ENCODE assay signal across 17 cellular contexts in the genomic region with DNA sequence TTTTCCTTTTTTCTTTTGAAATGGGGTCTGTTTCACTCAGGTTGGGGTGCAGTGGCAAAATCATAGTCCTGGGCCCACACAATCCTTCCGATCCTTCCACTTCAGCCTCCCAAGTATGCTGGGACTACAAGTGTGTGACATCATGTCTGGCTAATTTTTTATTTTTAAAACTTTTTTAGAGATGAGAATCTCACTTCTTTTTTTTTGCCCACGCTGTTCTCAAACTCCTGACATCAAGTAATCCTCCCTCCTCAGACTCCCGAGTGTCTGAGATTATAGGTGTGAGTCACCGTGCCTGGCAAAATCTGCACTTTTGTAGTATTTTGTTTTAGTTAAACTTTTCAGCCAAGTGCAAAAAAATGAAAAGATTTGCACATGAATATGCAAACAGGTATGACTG.
DNase-seq lines count a peak whose midpoint lies in the region; ATAC-seq and TF ChIP-seq lines count a peak whose summit lies in the region.
"Had no signal": no experiment of that assay in that cellular context is flagged by ENCODE, and none has a peak within 500 bp of the region (broad histone marks: within the 10 kb centered on the region; RNA-seq: fewer than 3 reads in every experiment).

No MANE protein-coding gene starts in this region.

- peaks cover 46% of the 10 kb centered on the region for H3K4me1 Mint-ChIP-seq in dendritic cell treated with granulocyte-macrophage colony-stimulating factor and Interleukin-4, amounts not matched to agents 40 ng/mL and 50 ng/mL, for 4 days (ENCODE audit: low read depth)
- H3K4me1 Mint-ChIP-seq in osteocyte (ENCODE audit: unreplicated experiment) = peaks cover 49% of the 10 kb centered on the region
- peaks cover 16% of the 10 kb centered on the region for H3K4me1 Mint-ChIP-seq in activated CD4-positive, alpha-beta T cell treated with anti-CD3 and anti-CD28 coated beads, Interleukin-2, amount 10 ng/mL, durations not matched to agents 24 days and 14 days
- H3K4me1 Mint-ChIP-seq: IgD-negative memory B cell; stimulated activated naive B cell treated with anti-CD40 and anti-IgM and Interleukin-4, amounts not matched to agents 10 μg/mL and 1 μg/mL and 100 μg/mL, for 72 hours had no signal

- no peak for ATAC-seq in HG02885 (IDR thresholded peaks at IDR 0.05; ENCODE audit: poor library complexity, unreplicated experiment)
- ATAC-seq: activated CD4-positive, alpha-beta T cell treated with anti-CD3 and anti-CD28 coated beads for 36 hours had no signal

- H3K27me3 Mint-ChIP-seq in dendritic cell treated with granulocyte-macrophage colony-stimulating factor and Interleukin-4, amounts not matched to agents 40 ng/mL and 50 ng/mL, for 4 days = no peaks in the 10 kb centered on the region
- H3K27me3 Mint-ChIP-seq in osteocyte (ENCODE audit: unreplicated experiment) = no peaks in the 10 kb centered on the region
- H3K27me3 Mint-ChIP-seq in activated CD4-positive, alpha-beta T cell treated with anti-CD3 and anti-CD28 coated beads, Interleukin-2, amount 10 ng/mL, durations not matched to agents 24 days and 14 days = no peaks in the 10 kb centered on the region
- H3K27me3 Mint-ChIP-seq: activated CD4-positive, alpha-beta T cell treated with anti-CD3 and anti-CD28 coated beads for 36 hours; IgD-negative memory B cell; stimulated activated naive B cell treated with anti-CD40 and anti-IgM and Interleukin-4, amounts not matched to agents 10 μg/mL and 1 μg/mL and 100 μg/mL, for 72 hours had no signal

- no peak overlapping the region for H3K4me3 Mint-ChIP-seq in dendritic cell treated with granulocyte-macrophage colony-stimulating factor and Interleukin-4, amounts not matched to agents 40 ng/mL and 50 ng/mL, for 4 days
- H3K4me3 Mint-ChIP-seq in osteocyte (ENCODE audit: unreplicated experiment) = no peak overlapping the region
- H3K4me3 Mint-ChIP-seq in activated CD4-positive, alpha-beta T cell treated with anti-CD3 and anti-CD28 coated beads, Interleukin-2, amount 10 ng/mL, durations not matched to agents 24 days and 14 days = no peak overlapping the region
- H3K4me3 Mint-ChIP-seq: activated CD4-positive, alpha-beta T cell treated with anti-CD3 and anti-CD28 coated beads for 36 hours; activated naive CD4-positive, alpha-beta T cell treated with anti-CD3 and anti-CD28 coated beads for 36 hours; IgD-negative memory B cell; stimulated activated naive B cell treated with anti-CD40 and anti-IgM and Interleukin-4, amounts not matched to agents 10 μg/mL and 1 μg/mL and 100 μg/mL, for 72 hours had no signal

- intact Hi-C loops in dendritic cell treated with granulocyte-macrophage colony-stimulating factor and Interleukin-4, amounts not matched to agents 40 ng/mL and 50 ng/mL, for 4 days (cut with micrococcal nuclease) = no loop called here
- intact Hi-C loops in activated CD4-positive, alpha-beta T cell treated with anti-CD3 and anti-CD28 coated beads, Interleukin-2, amount 10 ng/mL, durations not matched to agents 24 days and 14 days (cut with micrococcal nuclease) = no loop called here

- no peaks in the 10 kb centered on the region for H3K9me3 Mint-ChIP-seq in dendritic cell treated with granulocyte-macrophage colony-stimulating factor and Interleukin-4, amounts not matched to agents 40 ng/mL and 50 ng/mL, for 4 days
- no peaks in the 10 kb centered on the region for H3K9me3 Mint-ChIP-seq in osteocyte (ENCODE audit: unreplicated experiment)
- peaks cover 6% of the 10 kb centered on the region for H3K9me3 Mint-ChIP-seq in activated CD4-positive, alpha-beta T cell treated with anti-CD3 and anti-CD28 coated beads, Interleukin-2, amount 10 ng/mL, durations not matched to agents 24 days and 14 days

- peak overlapping the region; percentile 70 for H3K27ac Mint-ChIP-seq in dendritic cell treated with granulocyte-macrophage colony-stimulating factor and Interleukin-4, amounts not matched to agents 40 ng/mL and 50 ng/mL, for 4 days
- H3K27ac Mint-ChIP-seq in osteocyte (ENCODE audit: unreplicated experiment) = peak overlapping the region; percentile 71
- H3K27ac Mint-ChIP-seq in activated CD4-positive, alpha-beta T cell treated with anti-CD3 and anti-CD28 coated beads, Interleukin-2, amount 10 ng/mL, durations not matched to agents 24 days and 14 days = no peak overlapping the region
- H3K27ac Mint-ChIP-seq: activated CD4-positive, alpha-beta T cell treated with anti-CD3 and anti-CD28 coated beads for 36 hours; activated naive CD4-positive, alpha-beta T cell treated with anti-CD3 and anti-CD28 coated beads for 36 hours; IgD-negative memory B cell; stimulated activated naive B cell treated with anti-CD40 and anti-IgM and Interleukin-4, amounts not matched to agents 10 μg/mL and 1 μg/mL and 100 μg/mL, for 72 hours had no signal

- no peak for TF ChIP-seq CTCF in osteocyte (IDR thresholded peaks at IDR 0.05)

- DNase-seq in CD1c-positive myeloid dendritic cell (ENCODE audit: extremely low spot score) (peak; percentile 85), MV-4-11 (lab: John Stamatoyannopoulos, UW) (peak; percentile 40), osteocyte (ENCODE audit: extremely low spot score, unreplicated experiment) (no peak), DMS79 treated with DMSO at 0.1 percent for 48 hours (lab: John Stamatoyannopoulos, UW) (no peak), NCI-H526 (lab: John Stamatoyannopoulos, UW) (no peak)
- no peak for DNase-seq in activated CD4-positive, alpha-beta T cell treated with anti-CD3 and anti-CD28 coated beads, Interleukin-2, amount 10 ng/mL, durations not matched to agents 24 days and 14 days
- DNase-seq: activated CD4-positive, alpha-beta T cell treated with anti-CD3 and anti-CD28 coated beads for 36 hours; activated naive CD4-positive, alpha-beta T cell treated with anti-CD3 and anti-CD28 coated beads for 36 hours; Caco-2; GF-D8; NCI-H1417 treated with DMSO at 0.1 percent for 48 hours; NK-92 treated with Interleukin-12 subunit alpha and Interleukin-12 subunit beta, amount 100 ng/mL, for 24 hours; stimulated activated naive B cell treated with anti-CD40 and anti-IgM and Interleukin-4, amounts not matched to agents 10 μg/mL and 1 μg/mL and 100 μg/mL, for 72 hours; uterus had no signal

- peaks cover 25% of the 10 kb centered on the region for H3K36me3 Mint-ChIP-seq in dendritic cell treated with granulocyte-macrophage colony-stimulating factor and Interleukin-4, amounts not matched to agents 40 ng/mL and 50 ng/mL, for 4 days (ENCODE audit: low read depth)
- peaks cover 31% of the 10 kb centered on the region for H3K36me3 Mint-ChIP-seq in osteocyte (ENCODE audit: unreplicated experiment)
- peaks cover 10% of the 10 kb centered on the region for H3K36me3 Mint-ChIP-seq in activated CD4-positive, alpha-beta T cell treated with anti-CD3 and anti-CD28 coated beads, Interleukin-2, amount 10 ng/mL, durations not matched to agents 24 days and 14 days (ENCODE audit: low read depth)

Comparison
In these comparisons a context has a peak if more than half of its experiments do, and no peak if none do; other contexts are left out.
1. DNase-seq: peak in CD1c-positive myeloid dendritic cell (single experiment) and MV-4-11 (single experiment); none in osteocyte (single experiment), DMS79 treated with DMSO at 0.1 percent for 48 hours (single experiment), NCI-H526 (0 of 2) and activated CD4-positive, alpha-beta T cell treated with anti-CD3 and anti-CD28 coated beads, Interleukin-2, amount 10 ng/mL, durations not matched to agents 24 days and 14 days (single experiment).